ENCODE assay signal across 19 cellular contexts in the genomic region with DNA sequence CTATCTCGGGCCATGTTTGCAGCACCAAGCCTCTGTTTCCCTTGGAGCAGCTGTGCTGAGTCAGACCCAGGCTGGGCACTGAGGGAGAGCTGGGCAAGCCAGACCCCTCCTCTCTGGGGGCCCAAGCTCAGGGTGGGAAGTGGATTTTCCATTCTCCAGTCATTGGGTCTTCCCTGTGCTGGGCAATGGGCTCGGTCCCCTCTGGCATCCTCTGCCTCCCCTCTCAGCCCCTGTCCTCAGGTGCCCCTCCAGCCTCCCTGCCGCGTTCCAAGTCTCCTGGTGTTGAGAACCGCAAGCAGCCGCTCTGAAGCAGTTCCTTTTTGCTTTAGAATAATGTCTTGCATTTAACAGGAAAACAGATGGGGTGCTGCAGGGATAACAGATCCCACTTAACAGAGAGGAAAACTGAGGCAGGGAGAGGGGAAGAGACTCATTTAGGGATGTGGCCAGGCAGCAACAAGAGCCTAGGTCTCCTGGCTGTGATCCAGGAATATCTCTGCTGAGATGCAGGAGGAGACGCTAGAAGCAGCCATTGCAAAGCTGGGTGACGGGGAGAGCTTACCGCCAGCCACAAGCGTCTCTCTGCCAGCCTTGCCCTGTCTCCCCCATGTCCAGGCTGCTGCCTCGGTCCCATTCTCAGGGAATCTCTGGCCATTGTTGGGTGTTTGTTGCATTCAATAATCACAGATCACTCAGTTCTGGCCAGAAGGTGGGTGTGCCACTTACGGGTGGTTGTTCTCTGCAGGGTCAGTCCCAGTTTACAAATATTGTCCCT. TPM values are rescaled to one million over a fixed set of nuclear protein-coding genes. Genes with fewer than 3 reads are reported as not detected.
"Had no signal": no experiment of that assay in that cellular context is flagged by ENCODE, and none has a peak within 500 bp of the region (broad histone marks: within the 10 kb centered on the region; RNA-seq: fewer than 3 reads in every experiment).

No MANE protein-coding gene starts in this region.

- H3K27me3 Mint-ChIP-seq: activated naive CD8-positive, alpha-beta T cell treated with anti-CD3 and anti-CD28 coated beads, Interleukin-2, amount 50 U/mL, for 24 hours; stimulated activated naive CD8-positive, alpha-beta T cell treated with anti-CD3 and anti-CD28 coated beads, Interleukin-15, amount 100 ng/mL, for 72 hours had no signal

- H3K36me3 ChIP-seq: ovary, uterus had no signal

- H3K27ac ChIP-seq: ovary, testis, uterus had no signal

- H3K27me3 ChIP-seq: ovary, testis, uterus had no signal

- H3K27ac Mint-ChIP-seq: activated naive CD8-positive, alpha-beta T cell treated with anti-CD3 and anti-CD28 coated beads, Interleukin-2, amount 50 U/mL, for 24 hours; activated T-helper 1 cell treated with anti-CD3 and anti-CD28 coated beads, Interleukin-12 subunit alpha, Interleukin-12 subunit beta, Interleukin-2, Interleukin-4 antibody, amounts not matched to agents 30 ng/mL and 10 ng/mL and 1 ng/mL, durations not matched to agents 14 hours and 24 hours and 36 hours; effector memory CD8-positive, alpha-beta T cell; immature natural killer cell had no signal

- ATAC-seq: activated naive CD8-positive, alpha-beta T cell treated with anti-CD3 and anti-CD28 coated beads, Interleukin-2, amount 50 U/mL, for 24 hours; effector memory CD8-positive, alpha-beta T cell; mucosa of descending colon; naive thymus-derived CD8-positive, alpha-beta T cell; stimulated activated naive CD8-positive, alpha-beta T cell treated with anti-CD3 and anti-CD28 coated beads, Interleukin-15, amount 100 ng/mL, for 72 hours had no signal

- H3K36me3 Mint-ChIP-seq: immature natural killer cell; naive thymus-derived CD8-positive, alpha-beta T cell had no signal

- H3K9me3 Mint-ChIP-seq: activated naive CD8-positive, alpha-beta T cell treated with anti-CD3 and anti-CD28 coated beads, Interleukin-2, amount 50 U/mL, for 24 hours; activated T-helper 1 cell treated with anti-CD3 and anti-CD28 coated beads, Interleukin-12 subunit alpha, Interleukin-12 subunit beta, Interleukin-2, Interleukin-4 antibody, amounts not matched to agents 30 ng/mL and 10 ng/mL and 1 ng/mL, durations not matched to agents 14 hours and 24 hours and 36 hours; effector memory CD8-positive, alpha-beta T cell; immature natural killer cell; naive thymus-derived CD8-positive, alpha-beta T cell; stimulated activated naive CD8-positive, alpha-beta T cell treated with anti-CD3 and anti-CD28 coated beads, Interleukin-15, amount 100 ng/mL, for 72 hours had no signal

- H3K4me1 ChIP-seq: testis, uterus had no signal

- H3K4me3 ChIP-seq: mucosa of descending colon, ovary, testis, uterus had no signal

- H3K4me3 Mint-ChIP-seq: activated naive CD8-positive, alpha-beta T cell treated with anti-CD3 and anti-CD28 coated beads, Interleukin-2, amount 50 U/mL, for 24 hours; activated T-helper 1 cell treated with anti-CD3 and anti-CD28 coated beads, Interleukin-12 subunit alpha, Interleukin-12 subunit beta, Interleukin-2, Interleukin-4 antibody, amounts not matched to agents 30 ng/mL and 10 ng/mL and 1 ng/mL, durations not matched to agents 14 hours and 24 hours and 36 hours; effector memory CD8-positive, alpha-beta T cell; immature natural killer cell; naive thymus-derived CD8-positive, alpha-beta T cell; stimulated activated naive CD8-positive, alpha-beta T cell treated with anti-CD3 and anti-CD28 coated beads, Interleukin-15, amount 100 ng/mL, for 72 hours had no signal

- H3K9me3 ChIP-seq: mucosa of descending colon, ovary, testis, uterus had no signal

- DNase-seq: activated CD4-positive, alpha-beta T cell treated with anti-CD3 and anti-CD28 coated beads for 48 hours; activated naive CD4-positive, alpha-beta T cell treated with Interleukin-2 at 50 U/mL for 16 hours; activated naive CD8-positive, alpha-beta T cell treated with anti-CD3 and anti-CD28 coated beads, Interleukin-2, amount 50 U/mL, for 24 hours; central memory CD4-positive, alpha-beta T cell; effector memory CD8-positive, alpha-beta T cell; hypothalamus; immature natural killer cell; naive thymus-derived CD8-positive, alpha-beta T cell; ovary; stimulated activated CD4-positive, alpha-beta T cell treated with anti-CD3 and anti-CD28 coated beads, Interleukin-4, amount 100 ng/mL, for 1 hour; stimulated activated CD8-positive, alpha-beta memory T cell treated with anti-CD3 and anti-CD28 coated beads, Interleukin-4, amount 100 ng/mL, for 48 hours; stimulated activated naive CD8-positive, alpha-beta T cell treated with anti-CD3 and anti-CD28 coated beads, Interleukin-15, amount 100 ng/mL, for 72 hours; testis; uterus had no signal

RNA-seq across cellular contexts. Expression of a gene that starts 1.2 kb away (rescaled TPM):
- total RNA-seq: activated T-helper 1 cell treated with anti-CD3 and anti-CD28 coated beads, Interleukin-12 subunit alpha, Interleukin-12 subunit beta, Interleukin-2, Interleukin-4 antibody, amounts not matched to agents 30 ng/mL and 10 ng/mL and 1 ng/mL, durations not matched to agents 14 hours and 24 hours and 36 hours; fibroblast of villous mesenchyme; lung microvascular endothelial cell; mucosa of descending colon had no signal
- polyA plus RNA-seq: esophagus; immature natural killer cell; naive thymus-derived CD8-positive, alpha-beta T cell; ovary had no signal

RNA-seq across cellular contexts. Expression of a gene that starts 13.4 kb away (rescaled TPM):
- total RNA-seq: activated T-helper 1 cell treated with anti-CD3 and anti-CD28 coated beads, Interleukin-12 subunit alpha, Interleukin-12 subunit beta, Interleukin-2, Interleukin-4 antibody, amounts not matched to agents 30 ng/mL and 10 ng/mL and 1 ng/mL, durations not matched to agents 14 hours and 24 hours and 36 hours; fibroblast of villous mesenchyme; lung microvascular endothelial cell; mucosa of descending colon; naive thymus-derived CD8-positive, alpha-beta T cell; ovary; uterus had no signal
- polyA plus RNA-seq: esophagus; immature natural killer cell; naive thymus-derived CD8-positive, alpha-beta T cell had no signal
